ENCODE assay signal across 14 cellular contexts in genomic region chr9:83999141-83999918, GRCh38. TPM values are rescaled to one million over a fixed set of nuclear protein-coding genes. Genes with fewer than 3 reads are reported as not detected.
DNase-seq lines count a peak whose midpoint lies in the region; ATAC-seq and TF ChIP-seq lines count a peak whose summit lies in the region.
"Had no signal": no experiment of that assay in that cellular context is flagged by ENCODE, and none has a peak within 500 bp of the region (broad histone marks: within the 10 kb centered on the region; RNA-seq: fewer than 3 reads in every experiment).

No MANE protein-coding gene starts in this region.

- no peak overlapping the region for H4K12ac ChIP-seq in trophoblast cell (ENCODE audit: low read depth, low read length)

- POLR2A ChIA-PET in PC-9 (lab: Charles Lee; ENCODE audit: unreplicated experiment): no interaction called here

- H3K27me3 ChIP-seq in GM23248 (replicated peaks; ENCODE audit: insufficient read depth) (no peaks in the 10 kb centered on the region), PC-9 (ENCODE audit: insufficient read depth, low read depth) (no peaks in the 10 kb centered on the region), trophoblast cell (ENCODE audit: insufficient read depth, low read length) (no peaks in the 10 kb centered on the region)

- no peaks in the 10 kb centered on the region for H3K9me2 ChIP-seq in GM23248 (ENCODE audit: insufficient read depth)
- H3K9me2 ChIP-seq in PC-9 (ENCODE audit: insufficient read depth): no peaks in the 10 kb centered on the region

- no peak overlapping the region for H4K91ac ChIP-seq in trophoblast cell (ENCODE audit: low read depth, low read length)

- H3F3A ChIP-seq in GM23248 (ENCODE audit: insufficient read depth) (no peaks in the 10 kb centered on the region), PC-9 (ENCODE audit: insufficient read depth, low read depth) (no peaks in the 10 kb centered on the region)

- H3K9ac ChIP-seq in GM23248 (0 out of 2 replicates have a peak overlapping the region, but pooled peaks have one; percentile 27), trophoblast cell (ENCODE audit: low read length) (no peak overlapping the region)

- H3K4me1 ChIP-seq in GM23248 (ENCODE audit: insufficient read depth) (peaks cover 15% of the 10 kb centered on the region), PC-9 (replicated peaks; ENCODE audit: insufficient read depth) (peaks cover 20% of the 10 kb centered on the region), trophoblast cell (ENCODE audit: control insufficient read depth in 1 of 2, insufficient read depth in 2 of 2, low read length in 2 of 2) (no peaks in the 10 kb centered on the region)

- H4K8ac ChIP-seq in trophoblast cell (ENCODE audit: low read depth, low read length): no peak overlapping the region

- no peaks in the 10 kb centered on the region for H3K79me1 ChIP-seq in trophoblast cell (ENCODE audit: low read length)

- no peak overlapping the region for H2AK5ac ChIP-seq in trophoblast cell (ENCODE audit: low read length)

- H4K20me1 ChIP-seq in GM23248 (ENCODE audit: insufficient read depth) (no peaks in the 10 kb centered on the region), PC-9 (ENCODE audit: insufficient read depth) (no peaks in the 10 kb centered on the region)

- in situ Hi-C loops in GM23248 (cut with MboI): no loop called here

- no peak for ATAC-seq in Right ventricle myocardium superior (ENCODE audit: poor library complexity)
- no peak for ATAC-seq in left lobe of liver
- ATAC-seq in HG03460 (IDR thresholded peaks at IDR 0.05; ENCODE audit: unreplicated experiment): no peak
- no peak for ATAC-seq in GM19467 (IDR thresholded peaks at IDR 0.05; ENCODE audit: unreplicated experiment)

- no peaks in the 10 kb centered on the region for H3K9me3 ChIP-seq in GM23248 (ENCODE audit: low read depth)
- H3K9me3 ChIP-seq in PC-9 (ENCODE audit: insufficient read depth, low read depth): no peaks in the 10 kb centered on the region
- no peaks in the 10 kb centered on the region for H3K9me3 ChIP-seq in trophoblast cell (ENCODE audit: insufficient read depth, low read depth, low read length)

- no peak overlapping the region for H3K23ac ChIP-seq in trophoblast cell (ENCODE audit: low read length)

- H3K4ac ChIP-seq in trophoblast cell (ENCODE audit: low read depth, low read length): no peak overlapping the region

- no peak overlapping the region for H2BK120ac ChIP-seq in trophoblast cell (ENCODE audit: insufficient read depth, low read length, poor library complexity)

- H3K79me2 ChIP-seq in GM23248 (ENCODE audit: insufficient read depth): peaks cover 23% of the 10 kb centered on the region
- H3K79me2 ChIP-seq in PC-9 (ENCODE audit: low read depth): peaks cover 22% of the 10 kb centered on the region; the same call in 1 of the 2 replicates
- H3K79me2 ChIP-seq in trophoblast cell (ENCODE audit: control insufficient read depth, insufficient read depth, low read length, poor library complexity): no peaks in the 10 kb centered on the region

- CTCF ChIA-PET in PC-9 (lab: Charles Lee): no interaction called here

- DNase-seq in GM23248: no peak
- peak in 1 of 2 experiments; percentile 80 for DNase-seq in PC-9
- DNase-seq in fibroblast of the aortic adventitia (ENCODE audit: low read depth): peak; percentile 36
- DNase-seq in trophoblast cell: peak; percentile 43 to 94
- DNase-seq in Right ventricle myocardium superior: no peak
- DNase-seq in left lobe of liver (ENCODE audit: low spot score): no peak
- DNase-seq: CD4-positive, alpha-beta memory T cell; DMS79 treated with DMSO at 0.1 percent for 48 hours; NCI-H1048; NCI-H2227 treated with DMSO at 0.1 percent for 48 hours; NCI-H69; NK-92 treated with Interleukin-12 subunit alpha and Interleukin-12 subunit beta, amount 100 ng/mL, for 24 hours had no signal

- no peak overlapping the region for H3K4me3 ChIP-seq in GM23248
- no peak overlapping the region for H3K4me3 ChIP-seq in PC-9
- no peak overlapping the region for H3K4me3 ChIP-seq in fibroblast of the aortic adventitia (ENCODE audit: low read depth, low read length)
- H3K4me3 ChIP-seq in trophoblast cell (ENCODE audit: low read depth, low read length): no peak overlapping the region

- peak overlapping the region; percentile 64 for H2AFZ ChIP-seq in GM23248
- no peak overlapping the region for H2AFZ ChIP-seq in PC-9
- no peak overlapping the region for H2AFZ ChIP-seq in trophoblast cell (ENCODE audit: insufficient read depth, low read length, poor library complexity)

- 95 to 97% methylated on average over 2 of the region's 2 CpGs for WGBS in GM23248 (ENCODE audit: low coverage in 1 of 2, low lambda C conversion rate in 2 of 2, missing lambda C conversion rate in 2 of 2), 2 experiments
- WGBS in trophoblast cell (ENCODE audit: extremely low coverage, insufficient coverage, insufficient read length): no CpG with 5 or more reads among the region's 2 CpGs

- H3K4me2 ChIP-seq in GM23248 (ENCODE audit: unreplicated experiment): peak overlapping the region; percentile 54
- peak overlapping the region; percentile 34; the same call in 1 of the 2 replicates for H3K4me2 ChIP-seq in PC-9
- H3K4me2 ChIP-seq in trophoblast cell (ENCODE audit: low read length): no peak overlapping the region

- H3K18ac ChIP-seq in trophoblast cell (ENCODE audit: low read length): no peak overlapping the region

- BruUV-seq in PC-9 (replicated peaks; lab: Mats Ljungman, UMichigan): no TSS peak

- H3K14ac ChIP-seq in trophoblast cell (ENCODE audit: low read length): no peak overlapping the region

- H3K27ac ChIP-seq in GM23248: peak overlapping the region; percentile 32; the same call in 1 of the 2 replicates
- H3K27ac ChIP-seq in PC-9: no peak overlapping the region
- H3K27ac ChIP-seq in trophoblast cell (ENCODE audit: low read depth, low read length): no peak overlapping the region

- intact Hi-C loops in PC-9 (cut with micrococcal nuclease; ENCODE audit: unreplicated experiment): no loop called here
- intact Hi-C loops in Right ventricle myocardium superior (cut with DNase I): no loop called here

- no peak overlapping the region for H2BK12ac ChIP-seq in trophoblast cell (ENCODE audit: low read length)

- H3K36me3 ChIP-seq in GM23248 (ENCODE audit: low read depth) (no peaks in the 10 kb centered on the region; the same call in 1 of the 2 replicates), PC-9 (ENCODE audit: low read depth) (0 out of 2 replicates have a peak, but pooled peaks cover 10% of the 10 kb centered on the region), trophoblast cell (ENCODE audit: control insufficient read depth in 1 of 2, insufficient read depth in 2 of 2, low read length in 2 of 2) (peaks cover 0 to 2% of the 10 kb centered on the region in 2 experiments)

- no peak for TF ChIP-seq CTCF in PC-9 (conservative IDR thresholded peaks at IDR 0.05)
- TF ChIP-seq CTCF in fibroblast of the aortic adventitia (IDR thresholded peaks at IDR 0.05; ENCODE audit: insufficient read depth, low read length): no peak

- H2BK5ac ChIP-seq in trophoblast cell (ENCODE audit: low read depth, low read length, poor library complexity): no peak overlapping the region

RNA-seq across cellular contexts. Expression of gene RMI1, which starts 18.7 kb away (rescaled TPM):
- total RNA-seq in GM23248 (2014; rRNA removed; shearing (Covaris generic)): 5.1 and 5.7 TPM in 2 replicates
- polyA plus RNA-seq in GM23248 (2016; fragmentation: Nextera tagmentation; extraction: Ambion mirVana): 8.8 and 9.0 TPM in 2 replicates
- 13.9 and 19.2 TPM in 2 replicates for total RNA-seq in PC-9 (2021)
- total RNA-seq in fibroblast of the aortic adventitia (ENCODE audit: low replicate concordance): 1.2 and 17.0 TPM in 2 replicates
- polyA plus RNA-seq in trophoblast cell (2013): 9.1 and 9.3 TPM in 2 replicates
- total RNA-seq in Right ventricle myocardium superior: 7.6 TPM
- 4.0 TPM for total RNA-seq in left lobe of liver

RNA-seq across cellular contexts. Expression of gene HNRNPK, which starts 19.3 kb away (rescaled TPM):
- total RNA-seq in GM23248 (2014; rRNA removed; shearing (Covaris generic)): 416 and 500 TPM in 2 replicates
- 369 and 370 TPM in 2 replicates for polyA plus RNA-seq in GM23248 (2016; fragmentation: Nextera tagmentation; extraction: Ambion mirVana)
- total RNA-seq in PC-9 (2021): 403 and 583 TPM in 2 replicates
- total RNA-seq in fibroblast of the aortic adventitia (ENCODE audit: low replicate concordance): 207 and 445 TPM in 2 replicates
- 450 and 455 TPM in 2 replicates for polyA plus RNA-seq in trophoblast cell (2013)
- total RNA-seq in Right ventricle myocardium superior: 248 TPM
- total RNA-seq in left lobe of liver: 173 TPM

Comparison
In these comparisons a context has a peak if more than half of its experiments do, and no peak if none do; other contexts are left out.
1. DNase-seq: peak in fibroblast of the aortic adventitia (single experiment) and trophoblast cell (2 of 2); none in GM23248 (single experiment), Right ventricle myocardium superior (single experiment) and left lobe of liver (single experiment).